In genomic region chr5:59246470-59247250, GRCh38 we compare ENCODE assay signal across 18 cellular contexts.
DNase-seq lines count a peak whose midpoint lies in the region; ATAC-seq and TF ChIP-seq lines count a peak whose summit lies in the region.
"Had no signal": no experiment of that assay in that cellular context is flagged by ENCODE, and none has a peak within 500 bp of the region (broad histone marks: within the 10 kb centered on the region; RNA-seq: fewer than 3 reads in every experiment).

No MANE protein-coding gene starts in this region.

- no peaks in the 10 kb centered on the region for H3K36me3 Mint-ChIP-seq in stimulated activated effector memory CD8-positive, alpha-beta T cell treated with anti-CD3 and anti-CD28 coated beads, Interleukin-12 subunit alpha, Interleukin-12 subunit beta, amount 100 ng/mL, for 72 hours
- H3K36me3 Mint-ChIP-seq in CD14-positive monocyte: no peaks in the 10 kb centered on the region
- H3K36me3 Mint-ChIP-seq: CD8-positive, alpha-beta T cell had no signal

- H3K27ac ChIP-seq in foreskin keratinocyte: no peak overlapping the region
- H3K27ac ChIP-seq: KMS-11 had no signal

- peaks cover 3% of the 10 kb centered on the region for H3K9me3 ChIP-seq in adipocyte (ENCODE audit: control insufficient read depth, low read length)

- no peak overlapping the region for H3K27ac Mint-ChIP-seq in stimulated activated effector memory CD8-positive, alpha-beta T cell treated with anti-CD3 and anti-CD28 coated beads, Interleukin-12 subunit alpha, Interleukin-12 subunit beta, amount 100 ng/mL, for 72 hours
- no peak overlapping the region for H3K27ac Mint-ChIP-seq in CD14-positive monocyte
- H3K27ac Mint-ChIP-seq: activated T-helper 2 cell treated with anti-CD3 and anti-CD28 coated beads, Interferon-gamma antibody, Interleukin-2, Interleukin-4, amounts not matched to agents 10 μg/mL and 5 μg/mL and 100 μg/mL, durations not matched to agents 14 hours and 24 hours and 36 hours; CD8-positive, alpha-beta T cell had no signal

- no peaks in the 10 kb centered on the region for H3K36me3 ChIP-seq in adipocyte (ENCODE audit: control insufficient read depth, insufficient read depth, low read length, severe bottlenecking)
- H3K36me3 ChIP-seq: heart right ventricle, right atrium auricular region had no signal

- intact Hi-C loops in CD14-positive monocyte (cut with micrococcal nuclease): no loop called here

- no peaks in the 10 kb centered on the region for H3K27me3 Mint-ChIP-seq in CD14-positive monocyte (ENCODE audit: low read depth in 3 of 3)

- H3K27me3 ChIP-seq in adipocyte (replicated peaks; ENCODE audit: control insufficient read depth, insufficient read depth, low read length): no peaks in the 10 kb centered on the region
- H3K27me3 ChIP-seq in foreskin keratinocyte: no peaks in the 10 kb centered on the region
- H3K27me3 ChIP-seq: heart right ventricle, right atrium auricular region had no signal

- no peak for ATAC-seq in foreskin keratinocyte
- ATAC-seq in stimulated activated effector memory CD8-positive, alpha-beta T cell treated with anti-CD3 and anti-CD28 coated beads, Interleukin-12 subunit alpha, Interleukin-12 subunit beta, amount 100 ng/mL, for 72 hours: peak; percentile 32
- no peak for ATAC-seq in HG03196 (IDR thresholded peaks at IDR 0.05; ENCODE audit: unreplicated experiment)
- ATAC-seq in HG02759 (IDR thresholded peaks at IDR 0.05; ENCODE audit: unreplicated experiment): no peak
- ATAC-seq: CD8-positive, alpha-beta T cell; heart right ventricle; left cardiac atrium had no signal

- TF ChIP-seq CTCF in HFF-Myc (IDR thresholded peaks at IDR 0.05; ENCODE audit: low read depth, low read length, missing control alignments) (no peak), foreskin keratinocyte (conservative IDR thresholded peaks at IDR 0.05) (no peak), CD14-positive monocyte (IDR thresholded peaks at IDR 0.05) (no peak)

- no peak overlapping the region for H3K9ac ChIP-seq in adipocyte (ENCODE audit: low read length)
- H3K9ac ChIP-seq: KMS-11 had no signal

- H3K4me3 Mint-ChIP-seq in stimulated activated effector memory CD8-positive, alpha-beta T cell treated with anti-CD3 and anti-CD28 coated beads, Interleukin-12 subunit alpha, Interleukin-12 subunit beta, amount 100 ng/mL, for 72 hours: no peak overlapping the region
- no peak overlapping the region for H3K4me3 Mint-ChIP-seq in CD14-positive monocyte
- H3K4me3 Mint-ChIP-seq: CD8-positive, alpha-beta T cell had no signal

- H3K9me3 Mint-ChIP-seq in stimulated activated effector memory CD8-positive, alpha-beta T cell treated with anti-CD3 and anti-CD28 coated beads, Interleukin-12 subunit alpha, Interleukin-12 subunit beta, amount 100 ng/mL, for 72 hours: no peaks in the 10 kb centered on the region
- peaks cover 0 to 3% (median 0%) of the 10 kb centered on the region in 7 donors for H3K9me3 Mint-ChIP-seq in CD14-positive monocyte
- H3K9me3 Mint-ChIP-seq: activated T-helper 2 cell treated with anti-CD3 and anti-CD28 coated beads, Interferon-gamma antibody, Interleukin-2, Interleukin-4, amounts not matched to agents 10 μg/mL and 5 μg/mL and 100 μg/mL, durations not matched to agents 14 hours and 24 hours and 36 hours; CD8-positive, alpha-beta T cell had no signal

- H3K4me1 ChIP-seq in adipocyte (ENCODE audit: control insufficient read depth, insufficient read depth, low read length): peaks cover 6% of the 10 kb centered on the region
- H3K4me1 ChIP-seq in foreskin keratinocyte: no peaks in the 10 kb centered on the region

- H3K4me1 Mint-ChIP-seq in stimulated activated effector memory CD8-positive, alpha-beta T cell treated with anti-CD3 and anti-CD28 coated beads, Interleukin-12 subunit alpha, Interleukin-12 subunit beta, amount 100 ng/mL, for 72 hours: no peaks in the 10 kb centered on the region
- H3K4me1 Mint-ChIP-seq in CD14-positive monocyte: no peaks in the 10 kb centered on the region

- H3K4me3 ChIP-seq in HFF-Myc (replicated peaks; ENCODE audit: low read depth, low read length) (no peak overlapping the region), adipocyte (ENCODE audit: low read length) (no peak overlapping the region)
- H3K4me3 ChIP-seq: heart right ventricle, right atrium auricular region had no signal

- DNase-seq in HFF-Myc (ENCODE audit: extremely low read depth, low read depth) (peak; percentile 86), adipocyte (ENCODE audit: low read depth) (peak; percentile 5), foreskin keratinocyte (peak; percentile 12 to 34), SIG-M5 treated with dmso at 0.1 percent for 504 hours (lab: John Stamatoyannopoulos, UW; ENCODE audit: unreplicated experiment) (no peak), CD14-positive monocyte (ENCODE audit: low spot score) (no peak)
- no peak for DNase-seq in stimulated activated effector memory CD8-positive, alpha-beta T cell treated with anti-CD3 and anti-CD28 coated beads, Interleukin-12 subunit alpha, Interleukin-12 subunit beta, amount 100 ng/mL, for 72 hours (ENCODE audit: low spot score in 2 of 2)
- DNase-seq: activated CD4-positive, alpha-beta T cell treated with anti-CD3 and anti-CD28 coated beads, Interleukin-2, amount 50 U/mL, for 48 hours; CD8-positive, alpha-beta T cell; heart right ventricle; left cardiac atrium; NCI-H1694 treated with DMSO at 0.1 percent for 48 hours; RPMI8226; stimulated activated naive CD4-positive, alpha-beta T cell had no signal

Comparison
In these comparisons a context has a peak if more than half of its experiments do, and no peak if none do; other contexts are left out.
1. DNase-seq: peak in HFF-Myc (single experiment), adipocyte (single experiment) and foreskin keratinocyte (2 of 2); none in stimulated activated effector memory CD8-positive, alpha-beta T cell treated with anti-CD3 and anti-CD28 coated beads, Interleukin-12 subunit alpha, Interleukin-12 subunit beta, amount 100 ng/mL, for 72 hours (0 of 2), SIG-M5 treated with dmso at 0.1 percent for 504 hours (single experiment) and CD14-positive monocyte (single experiment).